In genomic region chr9:131069699-131070098, GRCh38 we compare ENCODE assay signal across 9 cellular contexts.
"Had no signal": no experiment of that assay in that cellular context is flagged by ENCODE, and none has a peak within 500 bp of the region (broad histone marks: within the 10 kb centered on the region; RNA-seq: fewer than 3 reads in every experiment).

No MANE protein-coding gene starts in this region.

- H3K27ac Mint-ChIP-seq: HFFc6 had no signal

- H3K4me3 Mint-ChIP-seq: HFFc6 had no signal

- H3K27ac ChIP-seq: HL-60, KMS-11 had no signal

- H3K4me3 ChIP-seq: HAP-1 had no signal

- ATAC-seq: HCT116 had no signal

- H3K9ac ChIP-seq: KMS-11 had no signal

- H3K4me1 ChIP-seq: HAP-1 had no signal

- H3K36me3 ChIP-seq: HAP-1 had no signal

- H3K9me3 ChIP-seq: HAP-1 had no signal

- FAIRE-seq: H54 had no signal

- H3K4me2 ChIP-seq: KMS-11 had no signal

- DNase-seq: GOT3, HFFc6, IMR-90, KBM-7 had no signal

- H3K9me3 Mint-ChIP-seq: HFFc6 had no signal
